ENCODE assay signal across 1 cellular context in genomic region chr6:27605401-27606342, GRCh38.
TF ChIP-seq lines count a peak whose summit lies in the region.

No MANE protein-coding gene starts in this region.

TF ChIP-seq in K562, 482 proteins besides CTCF, POLR2A, EP300 and RAD21 (continued from another document and continues in another):
- TF ChIP-seq HDAC1 (IDR thresholded peaks at IDR 0.05): peak; percentile 43 to 86
- 0 out of 2 replicates have a peak, but pooled peaks have one; percentile 49 for TF ChIP-seq RUNX1 (IDR thresholded peaks at IDR 0.05; ENCODE audit: low read depth)
- TF ChIP-seq ETV6 (IDR thresholded peaks at IDR 0.05; ENCODE audit: borderline replicate concordance in 1 of 2, low read depth in 2 of 2, low read length in 1 of 2): 0 out of 4 replicates have a peak, but pooled peaks of 1 of the 2 experiments have one; percentile 53
- peak; percentile 32 for TF ChIP-seq ETV6 (CRISPR knock-in tag; IDR thresholded peaks at IDR 0.05; ENCODE audit: borderline replicate concordance)
- TF ChIP-seq, protein P1, sequence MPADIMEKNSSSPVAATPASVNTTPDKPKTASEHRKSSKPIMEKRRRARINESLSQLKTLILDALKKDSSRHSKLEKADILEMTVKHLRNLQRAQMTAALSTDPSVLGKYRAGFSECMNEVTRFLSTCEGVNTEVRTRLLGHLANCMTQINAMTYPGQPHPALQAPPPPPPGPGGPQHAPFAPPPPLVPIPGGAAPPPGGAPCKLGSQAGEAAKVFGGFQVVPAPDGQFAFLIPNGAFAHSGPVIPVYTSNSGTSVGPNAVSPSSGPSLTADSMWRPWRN (IDR thresholded peaks at IDR 0.05; ENCODE audit: low read depth): 0 out of 2 replicates have a peak, but pooled peaks have one; percentile 18
- TF ChIP-seq JUN (IDR thresholded peaks at IDR 0.05; ENCODE audit: borderline replicate concordance, low read depth, low read length): peak; percentile 82
- TF ChIP-seq JUN (CRISPR knock-in tag; IDR thresholded peaks at IDR 0.05; ENCODE audit: borderline replicate concordance): no peak
- no peak for TF ChIP-seq RFX1 (IDR thresholded peaks at IDR 0.05)
- TF ChIP-seq, protein P2, sequence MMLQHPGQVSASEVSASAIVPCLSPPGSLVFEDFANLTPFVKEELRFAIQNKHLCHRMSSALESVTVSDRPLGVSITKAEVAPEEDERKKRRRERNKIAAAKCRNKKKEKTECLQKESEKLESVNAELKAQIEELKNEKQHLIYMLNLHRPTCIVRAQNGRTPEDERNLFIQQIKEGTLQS (IDR thresholded peaks at IDR 0.05): peak; percentile 79
- TF ChIP-seq, protein P2 (CRISPR knock-in tag; conservative IDR thresholded peaks at IDR 0.05): peak; percentile 88
- TF ChIP-seq ZFPM2 (CRISPR knock-in tag; IDR thresholded peaks at IDR 0.05): 0 out of 2 replicates have a peak, but pooled peaks have one; percentile 49
- TF ChIP-seq ADNP (tag; IDR thresholded peaks at IDR 0.05): peak; percentile 94
- peak; percentile 79 for TF ChIP-seq HLTF (IDR thresholded peaks at IDR 0.05)
- TF ChIP-seq, protein P3, sequence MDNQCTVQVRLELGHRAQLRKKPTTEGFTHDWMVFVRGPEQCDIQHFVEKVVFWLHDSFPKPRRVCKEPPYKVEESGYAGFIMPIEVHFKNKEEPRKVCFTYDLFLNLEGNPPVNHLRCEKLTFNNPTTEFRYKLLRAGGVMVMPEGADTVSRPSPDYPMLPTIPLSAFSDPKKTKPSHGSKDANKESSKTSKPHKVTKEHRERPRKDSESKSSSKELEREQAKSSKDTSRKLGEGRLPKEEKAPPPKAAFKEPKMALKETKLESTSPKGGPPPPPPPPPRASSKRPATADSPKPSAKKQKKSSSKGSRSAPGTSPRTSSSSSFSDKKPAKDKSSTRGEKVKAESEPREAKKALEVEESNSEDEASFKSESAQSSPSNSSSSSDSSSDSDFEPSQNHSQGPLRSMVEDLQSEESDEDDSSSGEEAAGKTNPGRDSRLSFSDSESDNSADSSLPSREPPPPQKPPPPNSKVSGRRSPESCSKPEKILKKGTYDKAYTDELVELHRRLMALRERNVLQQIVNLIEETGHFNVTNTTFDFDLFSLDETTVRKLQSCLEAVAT (IDR thresholded peaks at IDR 0.05): peak; percentile 21 to 95; a peak in 3 of 4 replicates
- peak; percentile 46; the same call in 1 of the 2 replicates for TF ChIP-seq CC2D1A (IDR thresholded peaks at IDR 0.05)
- no peak for TF ChIP-seq PBX2 (CRISPR knock-in tag; IDR thresholded peaks at IDR 0.05; ENCODE audit: low read depth)
- TF ChIP-seq PBX2 (tag; conservative IDR thresholded peaks at IDR 0.05; ENCODE audit: low read depth): 0 out of 2 replicates have a peak, but pooled peaks have one; percentile 23
- TF ChIP-seq, protein P4, sequence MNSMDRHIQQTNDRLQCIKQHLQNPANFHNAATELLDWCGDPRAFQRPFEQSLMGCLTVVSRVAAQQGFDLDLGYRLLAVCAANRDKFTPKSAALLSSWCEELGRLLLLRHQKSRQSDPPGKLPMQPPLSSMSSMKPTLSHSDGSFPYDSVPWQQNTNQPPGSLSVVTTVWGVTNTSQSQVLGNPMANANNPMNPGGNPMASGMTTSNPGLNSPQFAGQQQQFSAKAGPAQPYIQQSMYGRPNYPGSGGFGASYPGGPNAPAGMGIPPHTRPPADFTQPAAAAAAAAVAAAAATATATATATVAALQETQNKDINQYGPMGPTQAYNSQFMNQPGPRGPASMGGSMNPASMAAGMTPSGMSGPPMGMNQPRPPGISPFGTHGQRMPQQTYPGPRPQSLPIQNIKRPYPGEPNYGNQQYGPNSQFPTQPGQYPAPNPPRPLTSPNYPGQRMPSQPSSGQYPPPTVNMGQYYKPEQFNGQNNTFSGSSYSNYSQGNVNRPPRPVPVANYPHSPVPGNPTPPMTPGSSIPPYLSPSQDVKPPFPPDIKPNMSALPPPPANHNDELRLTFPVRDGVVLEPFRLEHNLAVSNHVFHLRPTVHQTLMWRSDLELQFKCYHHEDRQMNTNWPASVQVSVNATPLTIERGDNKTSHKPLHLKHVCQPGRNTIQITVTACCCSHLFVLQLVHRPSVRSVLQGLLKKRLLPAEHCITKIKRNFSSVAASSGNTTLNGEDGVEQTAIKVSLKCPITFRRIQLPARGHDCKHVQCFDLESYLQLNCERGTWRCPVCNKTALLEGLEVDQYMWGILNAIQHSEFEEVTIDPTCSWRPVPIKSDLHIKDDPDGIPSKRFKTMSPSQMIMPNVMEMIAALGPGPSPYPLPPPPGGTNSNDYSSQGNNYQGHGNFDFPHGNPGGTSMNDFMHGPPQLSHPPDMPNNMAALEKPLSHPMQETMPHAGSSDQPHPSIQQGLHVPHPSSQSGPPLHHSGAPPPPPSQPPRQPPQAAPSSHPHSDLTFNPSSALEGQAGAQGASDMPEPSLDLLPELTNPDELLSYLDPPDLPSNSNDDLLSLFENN (IDR thresholded peaks at IDR 0.05; ENCODE audit: low read depth in 2 of 2, low read length in 2 of 2): 0 out of 4 replicates have a peak, but pooled peaks of 1 of the 2 experiments have one; percentile 1
- TF ChIP-seq NFE2 (IDR thresholded peaks at IDR 0.05; ENCODE audit: low read depth): 0 out of 2 replicates have a peak, but pooled peaks have one; percentile 24
- no peak for TF ChIP-seq ID3 (CRISPR knock-in tag; IDR thresholded peaks at IDR 0.05)
- peak; percentile 62; the same call in 1 of the 2 replicates for TF ChIP-seq ID3 (tag; IDR thresholded peaks at IDR 0.05)
- TF ChIP-seq CHD2 (IDR thresholded peaks at IDR 0.05; ENCODE audit: low read depth, low read length): peak; percentile 53; the same call in 1 of the 2 replicates
- TF ChIP-seq SIN3A (IDR thresholded peaks at IDR 0.05; ENCODE audit: borderline replicate concordance in 2 of 2, control insufficient read depth in 1 of 2, low read depth in 2 of 2, low read length in 2 of 2): 0 out of 4 replicates have a peak, but pooled peaks of 1 of the 2 experiments have one; percentile 33
- no peak for TF ChIP-seq ATF1 (CRISPR knock-in tag; IDR thresholded peaks at IDR 0.05)
- TF ChIP-seq ATF1 (tag; IDR thresholded peaks at IDR 0.05): peak; percentile 76
- TF ChIP-seq ZFP91 (CRISPR knock-in tag; IDR thresholded peaks at IDR 0.05): 0 out of 2 replicates have a peak, but pooled peaks have one; percentile 11
- TF ChIP-seq, protein P5, sequence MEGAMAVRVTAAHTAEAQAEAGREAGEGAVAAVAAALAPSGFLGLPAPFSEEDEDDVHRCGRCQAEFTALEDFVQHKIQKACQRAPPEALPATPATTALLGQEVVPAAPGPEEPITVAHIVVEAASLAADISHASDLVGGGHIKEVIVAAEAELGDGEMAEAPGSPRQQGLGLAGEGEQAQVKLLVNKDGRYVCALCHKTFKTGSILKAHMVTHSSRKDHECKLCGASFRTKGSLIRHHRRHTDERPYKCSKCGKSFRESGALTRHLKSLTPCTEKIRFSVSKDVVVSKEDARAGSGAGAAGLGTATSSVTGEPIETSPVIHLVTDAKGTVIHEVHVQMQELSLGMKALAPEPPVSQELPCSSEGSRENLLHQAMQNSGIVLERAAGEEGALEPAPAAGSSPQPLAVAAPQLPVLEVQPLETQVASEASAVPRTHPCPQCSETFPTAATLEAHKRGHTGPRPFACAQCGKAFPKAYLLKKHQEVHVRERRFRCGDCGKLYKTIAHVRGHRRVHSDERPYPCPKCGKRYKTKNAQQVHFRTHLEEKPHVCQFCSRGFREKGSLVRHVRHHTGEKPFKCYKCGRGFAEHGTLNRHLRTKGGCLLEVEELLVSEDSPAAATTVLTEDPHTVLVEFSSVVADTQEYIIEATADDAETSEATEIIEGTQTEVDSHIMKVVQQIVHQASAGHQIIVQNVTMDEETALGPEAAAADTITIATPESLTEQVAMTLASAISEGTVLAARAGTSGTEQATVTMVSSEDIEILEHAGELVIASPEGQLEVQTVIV (CRISPR knock-in tag; IDR thresholded peaks at IDR 0.05; ENCODE audit: borderline replicate concordance): no peak
- peak; percentile 99 for TF ChIP-seq POLR3A (IDR thresholded peaks at IDR 0.05; ENCODE audit: borderline replicate concordance, extremely low read depth, insufficient read depth, insufficient read length)
- TF ChIP-seq PTBP1 (IDR thresholded peaks at IDR 0.05; ENCODE audit: low read depth, low read length): 0 out of 2 replicates have a peak, but pooled peaks have one; percentile 73
- TF ChIP-seq ZBTB33 (CRISPR knock-in tag; IDR thresholded peaks at IDR 0.05): peak; percentile 71
- TF ChIP-seq NR1H2 (CRISPR knock-in tag; IDR thresholded peaks at IDR 0.05): peak; percentile 77; the same call in 1 of the 2 replicates
- TF ChIP-seq SRSF1 (IDR thresholded peaks at IDR 0.05; ENCODE audit: low read depth, low read length): no peak
- TF ChIP-seq TARDBP (IDR thresholded peaks at IDR 0.05): peak; percentile 75
- no peak for TF ChIP-seq ZNF780A (CRISPR knock-in tag; IDR thresholded peaks at IDR 0.05)
- peak; percentile 78; the same call in 1 of the 2 replicates for TF ChIP-seq JUND (IDR thresholded peaks at IDR 0.05; ENCODE audit: borderline replicate concordance, low read depth, low read length)
- peak; percentile 75; the same call in 2 of the 3 replicates for TF ChIP-seq JUND (tag; IDR thresholded peaks at IDR 0.05; ENCODE audit: borderline replicate concordance, low read depth, low read length)
- no peak for TF ChIP-seq PCBP2 (IDR thresholded peaks at IDR 0.05; ENCODE audit: low read depth, low read length, poor library complexity, severe bottlenecking)
- peak; percentile 93 for TF ChIP-seq BRD4 (IDR thresholded peaks at IDR 0.05)
- no peak for TF ChIP-seq TCF3 (CRISPR knock-in tag; IDR thresholded peaks at IDR 0.05)
- TF ChIP-seq, protein P6, sequence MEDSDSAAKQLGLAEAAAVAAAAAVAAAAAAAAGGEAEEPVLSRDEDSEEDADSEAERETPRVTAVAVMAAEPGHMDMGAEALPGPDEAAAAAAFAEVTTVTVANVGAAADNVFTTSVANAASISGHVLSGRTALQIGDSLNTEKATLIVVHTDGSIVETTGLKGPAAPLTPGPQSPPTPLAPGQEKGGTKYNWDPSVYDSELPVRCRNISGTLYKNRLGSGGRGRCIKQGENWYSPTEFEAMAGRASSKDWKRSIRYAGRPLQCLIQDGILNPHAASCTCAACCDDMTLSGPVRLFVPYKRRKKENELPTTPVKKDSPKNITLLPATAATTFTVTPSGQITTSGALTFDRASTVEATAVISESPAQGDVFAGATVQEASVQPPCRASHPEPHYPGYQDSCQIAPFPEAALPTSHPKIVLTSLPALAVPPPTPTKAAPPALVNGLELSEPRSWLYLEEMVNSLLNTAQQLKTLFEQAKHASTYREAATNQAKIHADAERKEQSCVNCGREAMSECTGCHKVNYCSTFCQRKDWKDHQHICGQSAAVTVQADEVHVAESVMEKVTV (CRISPR knock-in tag; IDR thresholded peaks at IDR 0.05): no peak
- TF ChIP-seq BRD9 (IDR thresholded peaks at IDR 0.05; ENCODE audit: low read depth, partially characterized antibody): peak; percentile 99
- peak; percentile 90 for TF ChIP-seq MTA1 (IDR thresholded peaks at IDR 0.05; ENCODE audit: borderline replicate concordance)
- peak; percentile 33; the same call in 1 of the 2 replicates for TF ChIP-seq SMARCE1 (IDR thresholded peaks at IDR 0.05)
- TF ChIP-seq KDM1A (IDR thresholded peaks at IDR 0.05): peak; percentile 17 to 53; a peak in 2 of 4 replicates
- TF ChIP-seq MIER1 (IDR thresholded peaks at IDR 0.05; ENCODE audit: low read depth): 0 out of 2 replicates have a peak, but pooled peaks have one; percentile 72
- TF ChIP-seq EP400 (IDR thresholded peaks at IDR 0.05): peak; percentile 47
- TF ChIP-seq CCAR2 (IDR thresholded peaks at IDR 0.05; ENCODE audit: low read depth, low read length): 0 out of 2 replicates have a peak, but pooled peaks have one; percentile 61
